9 cellular contexts compared by ENCODE assay signal in the genomic region with DNA sequence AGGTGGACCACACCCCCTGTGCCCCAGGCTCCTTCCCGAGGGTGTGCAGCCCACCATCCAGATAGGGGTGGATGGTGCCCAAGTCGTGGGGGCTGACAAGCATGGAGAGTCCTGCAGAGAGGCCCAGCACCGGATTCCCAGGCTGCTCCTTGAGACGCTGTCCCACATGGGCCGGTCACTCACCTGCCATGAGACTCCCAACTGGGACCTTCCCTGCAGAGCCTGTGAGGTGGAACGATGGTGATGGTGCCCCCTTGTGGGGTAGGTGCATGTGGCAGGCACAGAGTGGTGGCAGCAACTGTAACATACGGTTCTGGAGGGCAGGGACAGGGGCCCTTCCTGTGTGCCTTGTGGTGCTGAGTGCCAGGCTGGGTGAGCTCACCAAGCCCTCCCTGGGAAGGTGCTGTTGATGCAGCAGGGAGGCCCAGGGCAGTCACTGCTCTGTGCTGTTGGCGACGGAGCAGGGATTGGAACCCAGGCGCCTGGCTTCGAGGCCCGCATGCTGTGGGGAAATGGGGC. TPM values are rescaled to one million over a fixed set of nuclear protein-coding genes. Genes with fewer than 3 reads are reported as not detected.
A peak's percentile ranks its signal among the peaks of the same experiment; 100 is the strongest.
DNase-seq lines count a peak whose midpoint lies in the region; ATAC-seq and TF ChIP-seq lines count a peak whose summit lies in the region.
"Had no signal": no experiment of that assay in that cellular context is flagged by ENCODE, and none has a peak within 500 bp of the region (broad histone marks: within the 10 kb centered on the region; RNA-seq: fewer than 3 reads in every experiment).

No MANE protein-coding gene starts in this region.

- peak; percentile 86 for ATAC-seq in activated CD4-positive, CD25-positive, alpha-beta regulatory T cell treated with anti-CD3 and anti-CD28 coated beads, Interleukin-2, amount 50 U/mL, for 24 hours
- ATAC-seq in lower lobe of right lung (peak; percentile 86 to 88), GM21528 (IDR thresholded peaks at IDR 0.05; ENCODE audit: low FRiP score, unreplicated experiment) (no peak)

- no peak overlapping the region for H3K4me3 Mint-ChIP-seq in chondrocyte (ENCODE audit: unreplicated experiment)

- DNase-seq in SHP77 (lab: John Stamatoyannopoulos, UW) (peak; percentile 34 to 37), SHP77 treated with DMSO at 0.1 percent for 48 hours (lab: John Stamatoyannopoulos, UW) (no peak), NCI-H1105 (lab: John Stamatoyannopoulos, UW) (peak; percentile 14), chondrocyte (ENCODE audit: low spot score) (no peak), lower lobe of right lung (peak; percentile 72)
- DNase-seq in stimulated activated CD8-positive, alpha-beta memory T cell treated with anti-CD3 and anti-CD28 coated beads, Interleukin-4, amount 100 ng/mL, for 4 hours (ENCODE audit: low read depth in 2 of 2, low spot score in 1 of 2) = peak; percentile 38 to 43

- H3K36me3 ChIP-seq in lower lobe of right lung = peaks cover 19% of the 10 kb centered on the region
- H3K36me3 ChIP-seq: ovary had no signal

- H3K4me1 Mint-ChIP-seq in chondrocyte (ENCODE audit: low read depth) = peaks cover 11% of the 10 kb centered on the region

- H3K27ac ChIP-seq in lower lobe of right lung = no peak overlapping the region
- H3K27ac ChIP-seq: ovary had no signal

- no peak overlapping the region for H3K27ac Mint-ChIP-seq in chondrocyte (ENCODE audit: unreplicated experiment)

- intact Hi-C loops in lower lobe of right lung (cut with DNase I) = no loop called here

- H3K9me3 Mint-ChIP-seq in chondrocyte (ENCODE audit: low read depth) = no peaks in the 10 kb centered on the region

- TF ChIP-seq CTCF in chondrocyte (IDR thresholded peaks at IDR 0.05) (peak; percentile 80), lower lobe of right lung (IDR thresholded peaks at IDR 0.05) (peak; percentile 79)

- H3K9me3 ChIP-seq in lower lobe of right lung = no peaks in the 10 kb centered on the region
- H3K9me3 ChIP-seq: ovary had no signal

- no peak overlapping the region for H3K4me3 ChIP-seq in lower lobe of right lung
- H3K4me3 ChIP-seq: ovary had no signal

- no peaks in the 10 kb centered on the region for H3K27me3 ChIP-seq in lower lobe of right lung (ENCODE audit: low read depth)
- H3K27me3 ChIP-seq: ovary had no signal

- H3K27me3 Mint-ChIP-seq in chondrocyte (ENCODE audit: low read depth) = no peaks in the 10 kb centered on the region

- H3K36me3 Mint-ChIP-seq in chondrocyte (ENCODE audit: low read depth) = no peaks in the 10 kb centered on the region

- H3K4me1 ChIP-seq in lower lobe of right lung = peaks cover 7% of the 10 kb centered on the region

RNA-seq across cellular contexts. Expression of gene PPP1R37, which starts 33.1 kb away (rescaled TPM):
- total RNA-seq in chondrocyte (23.9 to 30.2 TPM (median 24.0 TPM) in 3 replicates), lower lobe of right lung (29.1 TPM)

RNA-seq across cellular contexts. Expression of gene NKPD1, which starts 34.7 kb away (rescaled TPM):
- total RNA-seq in chondrocyte (0.10 to 0.13 TPM in 2 of 3 replicates, not detected in the other), lower lobe of right lung (not detected)

RNA-seq across cellular contexts. Expression of gene GEMIN7, which starts 47.0 kb away (rescaled TPM):
- 14.7 to 21.7 TPM (median 17.8 TPM) in 3 replicates for total RNA-seq in chondrocyte
- 16.1 TPM for total RNA-seq in lower lobe of right lung

RNA-seq across cellular contexts. Expression of gene ZNF296, which starts 49.8 kb away (rescaled TPM):
- total RNA-seq in chondrocyte = 0.12 to 0.58 TPM (median 0.49 TPM) in 3 replicates
- total RNA-seq in lower lobe of right lung = 1.7 TPM

RNA-seq across cellular contexts. Expression of gene TRAPPC6A, which starts 52.0 kb away (rescaled TPM):
- total RNA-seq in chondrocyte = 12.7 to 15.9 TPM (median 13.7 TPM) in 3 replicates
- 18.4 TPM for total RNA-seq in lower lobe of right lung

Comparison
In these comparisons a context has a peak if more than half of its experiments do, and no peak if none do; other contexts are left out.
1. DNase-seq: peak in SHP77 (2 of 2), NCI-H1105 (single experiment), lower lobe of right lung (single experiment) and stimulated activated CD8-positive, alpha-beta memory T cell treated with anti-CD3 and anti-CD28 coated beads, Interleukin-4, amount 100 ng/mL, for 4 hours (2 of 2); none in SHP77 treated with DMSO at 0.1 percent for 48 hours (single experiment) and chondrocyte (single experiment).